In the genomic region with DNA sequence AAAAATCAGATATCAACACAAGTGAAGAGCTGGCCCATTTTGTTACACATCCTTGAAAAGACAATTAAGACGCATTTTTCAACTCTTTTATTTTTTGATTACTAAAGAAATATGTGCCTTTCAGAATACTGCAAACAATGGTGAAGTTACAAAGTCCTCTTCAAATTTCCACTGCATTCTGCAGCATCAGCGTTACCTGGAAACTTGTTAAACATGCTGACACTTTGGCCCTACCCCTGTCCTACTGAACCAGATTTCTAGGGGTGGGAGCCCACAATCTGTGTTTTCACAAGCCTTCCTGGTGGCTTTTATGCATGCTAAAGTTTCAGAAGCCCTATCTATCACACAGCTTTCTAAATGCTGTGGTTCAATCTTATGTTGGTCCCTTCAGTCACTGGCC, we compare ENCODE assay signal across 18 cellular contexts. TPM values are rescaled to one million over a fixed set of nuclear protein-coding genes. Genes with fewer than 3 reads are reported as not detected.
DNase-seq lines count a peak whose midpoint lies in the region; ATAC-seq, FAIRE-seq and TF ChIP-seq lines count a peak whose summit lies in the region.
"Had no signal": no experiment of that assay in that cellular context is flagged by ENCODE, and none has a peak within 500 bp of the region (broad histone marks: within the 10 kb centered on the region; RNA-seq: fewer than 3 reads in every experiment).

No MANE protein-coding gene starts in this region.

- H3K27me3 ChIP-seq in HepG2 (ENCODE audit: control insufficient read depth in 1 of 2, insufficient read depth in 2 of 2, low read length in 2 of 2) (no peaks in the 10 kb centered on the region), gastrocnemius medialis (no peaks in the 10 kb centered on the region)
- H3K27me3 ChIP-seq: BLaER1 had no signal

- peak overlapping the region; percentile 84 for H3K27ac Mint-ChIP-seq in progenitor cell of endocrine pancreas
- H3K27ac Mint-ChIP-seq in activated T-helper 2 cell treated with anti-CD3 and anti-CD28 coated beads, Interferon-gamma antibody, Interleukin-2, Interleukin-4, amounts not matched to agents 10 μg/mL and 5 μg/mL and 100 μg/mL, durations not matched to agents 14 hours and 24 hours and 36 hours = no peak overlapping the region
- H3K27ac Mint-ChIP-seq: CD8-positive, alpha-beta memory T cell had no signal

- H3K27ac ChIP-seq in HepG2 (ENCODE audit: extremely low read length, insufficient read depth, low read length) = peak overlapping the region; percentile 72
- no peak overlapping the region for H3K27ac ChIP-seq in gastrocnemius medialis
- H3K27ac ChIP-seq: 22Rv1, BLaER1, GM23248 had no signal

- peak overlapping the region; percentile 10; the same call in 1 of the 2 replicates for H3K4me2 ChIP-seq in HepG2 (ENCODE audit: low read depth, low read length)
- H3K4me2 ChIP-seq: BLaER1 had no signal

- peaks cover 58% of the 10 kb centered on the region for H3K4me1 ChIP-seq in HepG2 (ENCODE audit: insufficient read depth, low read length)
- H3K4me1 ChIP-seq in gastrocnemius medialis = peaks cover 0 to 3% of the 10 kb centered on the region in 2 donors
- H3K4me1 ChIP-seq: BLaER1, Caco-2 had no signal

- peaks cover 5 to 11% of the 10 kb centered on the region in 2 experiments; a peak in 4 of 5 replicates for H3K36me3 ChIP-seq in HepG2 (replicated peaks in 1 of 2; ENCODE audit: control insufficient read depth in 1 of 2, insufficient read depth in 2 of 2, low read length in 2 of 2)
- no peaks in the 10 kb centered on the region for H3K36me3 ChIP-seq in gastrocnemius medialis
- H3K36me3 ChIP-seq: BLaER1 had no signal

- no peaks in the 10 kb centered on the region for H3K27me3 Mint-ChIP-seq in progenitor cell of endocrine pancreas
- H3K27me3 Mint-ChIP-seq in activated T-helper 2 cell treated with anti-CD3 and anti-CD28 coated beads, Interferon-gamma antibody, Interleukin-2, Interleukin-4, amounts not matched to agents 10 μg/mL and 5 μg/mL and 100 μg/mL, durations not matched to agents 14 hours and 24 hours and 36 hours (ENCODE audit: low read depth) = peaks cover 16% of the 10 kb centered on the region

- H3K4me3 Mint-ChIP-seq in progenitor cell of endocrine pancreas (ENCODE audit: low read depth) = no peak overlapping the region
- no peak overlapping the region for H3K4me3 Mint-ChIP-seq in activated T-helper 2 cell treated with anti-CD3 and anti-CD28 coated beads, Interferon-gamma antibody, Interleukin-2, Interleukin-4, amounts not matched to agents 10 μg/mL and 5 μg/mL and 100 μg/mL, durations not matched to agents 14 hours and 24 hours and 36 hours (ENCODE audit: low read depth)
- H3K4me3 Mint-ChIP-seq: CD8-positive, alpha-beta memory T cell had no signal

- POLR2A ChIA-PET in HepG2 (lab: Yijun Ruan, JAX) = interaction anchor here (1.0 to 2.9 kb wide), 5 partner anchors 9 to 18 kb away, joined by 3 to 27 read pairs (median 12); a partner anchor contains a TSS

- no peak for TF ChIP-seq CTCF in HepG2 (CRISPR knock-in tag; IDR thresholded peaks at IDR 0.05)
- TF ChIP-seq CTCF in progenitor cell of endocrine pancreas (IDR thresholded peaks at IDR 0.05; ENCODE audit: unreplicated experiment) = no peak
- TF ChIP-seq CTCF in gastrocnemius medialis (IDR thresholded peaks at IDR 0.05 in 4 of 5, conservative IDR thresholded peaks at IDR 0.05 in 1 of 5) = no peak

- no peak for FAIRE-seq in HepG2 (lab: Jason Lieb, UNC)
- FAIRE-seq: H54, HTR-8/SVneo had no signal

- ATAC-seq in HepG2 (peak; percentile 86), gastrocnemius medialis (no peak)
- ATAC-seq: HCT116 had no signal

- peaks cover 7% of the 10 kb centered on the region for H3K4me1 Mint-ChIP-seq in progenitor cell of endocrine pancreas (ENCODE audit: low read depth)
- H3K4me1 Mint-ChIP-seq in activated T-helper 2 cell treated with anti-CD3 and anti-CD28 coated beads, Interferon-gamma antibody, Interleukin-2, Interleukin-4, amounts not matched to agents 10 μg/mL and 5 μg/mL and 100 μg/mL, durations not matched to agents 14 hours and 24 hours and 36 hours (ENCODE audit: low read depth) = no peaks in the 10 kb centered on the region
- H3K4me1 Mint-ChIP-seq: CD8-positive, alpha-beta memory T cell had no signal

- in situ Hi-C loops in HepG2 (cut with HindIII; ENCODE audit: extremely low pct_ligation_motif_present, low pct_unique_long_range_greater_than_20kb) = no loop called here
- in situ Hi-C loops in gastrocnemius medialis (cut with MboI; ENCODE audit: low sequenced_read_pairs in 4 of 4) = loop anchor here in 1 of 4 donors (25.0 kb wide), 1 partner anchor 146 kb away; no protein-coding TSS in a partner anchor

- no peak overlapping the region for H3K9ac ChIP-seq in HepG2 (ENCODE audit: insufficient read depth, low read depth, low read length)
- H3K9ac ChIP-seq: BLaER1, GM23248 had no signal

- no peak for TF ChIP-seq RAD21 in HepG2 (CRISPR knock-in tag; IDR thresholded peaks at IDR 0.05)

- H3K9me3 Mint-ChIP-seq in progenitor cell of endocrine pancreas (ENCODE audit: low read depth) = peaks cover 16% of the 10 kb centered on the region
- H3K9me3 Mint-ChIP-seq in activated T-helper 2 cell treated with anti-CD3 and anti-CD28 coated beads, Interferon-gamma antibody, Interleukin-2, Interleukin-4, amounts not matched to agents 10 μg/mL and 5 μg/mL and 100 μg/mL, durations not matched to agents 14 hours and 24 hours and 36 hours = no peaks in the 10 kb centered on the region

- DNase-seq in activated CD8-positive, alpha-beta memory T cell treated with anti-CD3 and anti-CD28 coated beads for 24 hours = peak; percentile 19
- no peak for DNase-seq in activated CD8-positive, alpha-beta memory T cell treated with anti-CD3 and anti-CD28 coated beads, Interleukin-2, amount 50 U/mL, for 4 hours
- DNase-seq in HepG2 (ENCODE audit: low spot score) = peak; percentile 71
- DNase-seq in progenitor cell of endocrine pancreas (ENCODE audit: low spot score, unreplicated experiment) = no peak
- no peak for DNase-seq in gastrocnemius medialis
- DNase-seq in NCI-H446 (lab: John Stamatoyannopoulos, UW) = no peak
- DNase-seq in activated T-helper 2 cell treated with anti-CD3 and anti-CD28 coated beads, Interferon-gamma antibody, Interleukin-2, Interleukin-4, amounts not matched to agents 10 μg/mL and 5 μg/mL and 100 μg/mL, durations not matched to agents 14 hours and 24 hours and 36 hours (ENCODE audit: low spot score) = no peak
- DNase-seq: AML-193; CD8-positive, alpha-beta memory T cell; DMS53; GF-D8; GM23248 had no signal

- H3K9me3 ChIP-seq in HepG2 (ENCODE audit: low read length) (no peaks in the 10 kb centered on the region), gastrocnemius medialis (no peaks in the 10 kb centered on the region)

- BruUV-seq in HepG2 (replicated peaks; lab: Mats Ljungman, UMichigan) = no TSS peak

- TF ChIP-seq EP300 in HepG2 (IDR thresholded peaks at IDR 0.05; ENCODE audit: low read depth in 2 of 2, low read length in 2 of 2) (peak in 1 of 2 experiments; percentile 33; a peak in 2 of 4 replicates), HepG2 (CRISPR knock-in tag; IDR thresholded peaks at IDR 0.05; ENCODE audit: borderline replicate concordance) (no peak)

- H3K4me3 ChIP-seq in HepG2 (replicated peaks in 1 of 3; ENCODE audit: insufficient read depth in 1 of 3, low read depth in 2 of 3, low read length in 3 of 3) (no peak overlapping the region), gastrocnemius medialis (no peak overlapping the region)
- H3K4me3 ChIP-seq: BLaER1, GM23248 had no signal

- no peaks in the 10 kb centered on the region for H4K20me1 ChIP-seq in HepG2 (ENCODE audit: insufficient read depth, low read length)
- H4K20me1 ChIP-seq: BLaER1 had no signal

- 16% methylated on average over 2 of the region's 2 CpGs for WGBS in HepG2 (ENCODE audit: low lambda C conversion rate)

- no peak overlapping the region for H2AFZ ChIP-seq in HepG2 (ENCODE audit: low read length)
- H2AFZ ChIP-seq: GM23248 had no signal

- CTCF ChIA-PET in HepG2 (lab: Yijun Ruan, JAX; ENCODE audit: low intra/inter-chr PET ratio, low total read pairs) = no interaction called here

- no peak for TF ChIP-seq POLR2A in HepG2 (IDR thresholded peaks at IDR 0.05; ENCODE audit: insufficient read depth in 1 of 2, low read depth in 2 of 2, low read length in 2 of 2)
- no peak for TF ChIP-seq POLR2A in gastrocnemius medialis (IDR thresholded peaks at IDR 0.05)

- intact Hi-C loops in HepG2 (cut with micrococcal nuclease; ENCODE audit: unreplicated experiment) (no loop called here), gastrocnemius medialis (cut with DNase I; ENCODE audit: low total_unique reads) (no loop called here)
- intact Hi-C loops in activated T-helper 2 cell treated with anti-CD3 and anti-CD28 coated beads, Interferon-gamma antibody, Interleukin-2, Interleukin-4, amounts not matched to agents 10 μg/mL and 5 μg/mL and 100 μg/mL, durations not matched to agents 14 hours and 24 hours and 36 hours (cut with micrococcal nuclease) = no loop called here

- H3K79me2 ChIP-seq in HepG2 (ENCODE audit: insufficient read depth, low read length) = peaks cover 8% of the 10 kb centered on the region

- no peaks in the 10 kb centered on the region for H3K36me3 Mint-ChIP-seq in progenitor cell of endocrine pancreas (ENCODE audit: insufficient read depth)
- H3K36me3 Mint-ChIP-seq in activated T-helper 2 cell treated with anti-CD3 and anti-CD28 coated beads, Interferon-gamma antibody, Interleukin-2, Interleukin-4, amounts not matched to agents 10 μg/mL and 5 μg/mL and 100 μg/mL, durations not matched to agents 14 hours and 24 hours and 36 hours (ENCODE audit: low read depth) = no peaks in the 10 kb centered on the region

RNA-seq across cellular contexts. Expression of a gene that starts 4.5 kb away (rescaled TPM):
- 1.1 and 1.3 TPM in 2 replicates for total RNA-seq in HepG2 (2016; rRNA removed; fragmentation: Illumina TruSeq; extraction: Trizol)
- 0.18 and 0.61 TPM in 2 replicates for total RNA-seq in HepG2 (2016; cell fraction: cytosol; rRNA removed; fragmentation: Illumina TruSeq; extraction: Trizol; ENCODE audit: low read depth)
- 0.06 and 1.2 TPM in 2 replicates for total RNA-seq in HepG2 (2016; cell fraction: insoluble cytoplasmic fraction; rRNA removed; fragmentation: Illumina TruSeq; extraction: Trizol)
- 0.14 and 0.49 TPM in 2 replicates for total RNA-seq in HepG2 (2016; cell fraction: membrane; rRNA removed; fragmentation: Illumina TruSeq; extraction: Trizol)
- 0.99 and 1.9 TPM in 2 replicates for total RNA-seq in HepG2 (2016; cell fraction: nucleus; rRNA removed; fragmentation: Illumina TruSeq; extraction: Trizol)
- 0.86 and 1.7 TPM in 2 replicates for polyA plus RNA-seq in HepG2 (2011; rRNA removed)
- polyA plus RNA-seq in HepG2 (2011; cell fraction: cytosol; rRNA removed) = 0.12 and 0.14 TPM in 2 replicates
- polyA plus RNA-seq in HepG2 (2011; cell fraction: nucleus; rRNA removed) = 3.6 and 3.7 TPM in 2 replicates
- 0.76 and 1.3 TPM in 2 replicates for polyA plus RNA-seq in HepG2 (2012)
- 0.41 and 0.44 TPM in 2 replicates for polyA plus RNA-seq in HepG2 (2016; cell fraction: cytosol; fragmentation: Illumina TruSeq; extraction: Trizol; ENCODE audit: low read depth)
- 0.74 TPM in 1 of 2 replicates, not detected in the other for polyA plus RNA-seq in HepG2 (2016; cell fraction: insoluble cytoplasmic fraction; fragmentation: Illumina TruSeq; extraction: Trizol; ENCODE audit: low read depth)
- 0.05 TPM in 1 of 2 replicates, not detected in the other for polyA plus RNA-seq in HepG2 (2016; cell fraction: membrane; fragmentation: Illumina TruSeq; extraction: Trizol; ENCODE audit: low read depth)
- polyA plus RNA-seq in HepG2 (2016; cell fraction: nucleus; fragmentation: Illumina TruSeq; extraction: Trizol; ENCODE audit: insufficient read depth, low read depth) = 1.6 and 4.2 TPM in 2 replicates
- 2.0 TPM in 1 of 2 replicates, not detected in the other for polyA minus RNA-seq in HepG2 (2011; rRNA and poly(A)+ RNA removed; ENCODE audit: low replicate concordance)
- polyA minus RNA-seq in HepG2 (2011; cell fraction: cytosol; rRNA and poly(A)+ RNA removed) = not detected in 2 replicates
- 4.8 and 5.7 TPM in 2 replicates for polyA minus RNA-seq in HepG2 (2011; cell fraction: nucleus; rRNA and poly(A)+ RNA removed)
- not detected in 2 replicates for total RNA-seq in progenitor cell of endocrine pancreas
- total RNA-seq in gastrocnemius medialis = 10 to 100 TPM in 2 of 4 donors, 1 to 10 TPM in 2; 4.9 to 25.9 (median 12.1) TPM
- total RNA-seq in activated T-helper 2 cell treated with anti-CD3 and anti-CD28 coated beads, Interferon-gamma antibody, Interleukin-2, Interleukin-4, amounts not matched to agents 10 μg/mL and 5 μg/mL and 100 μg/mL, durations not matched to agents 14 hours and 24 hours and 36 hours = not detected in 2 replicates
- total RNA-seq: Caco-2; CD8-positive, alpha-beta memory T cell; GM23248 had no signal
- polyA plus RNA-seq: CD8-positive, alpha-beta memory T cell; GM23248 had no signal

RNA-seq across cellular contexts. Expression of a gene that starts 9.8 kb away (rescaled TPM):
- total RNA-seq in HepG2 (2016; rRNA removed; fragmentation: Illumina TruSeq; extraction: Trizol) = 0.51 and 2.0 TPM in 2 replicates
- total RNA-seq in HepG2 (2016; cell fraction: cytosol; rRNA removed; fragmentation: Illumina TruSeq; extraction: Trizol; ENCODE audit: low read depth) = 0.62 and 0.91 TPM in 2 replicates
- 0.71 and 2.3 TPM in 2 replicates for total RNA-seq in HepG2 (2016; cell fraction: insoluble cytoplasmic fraction; rRNA removed; fragmentation: Illumina TruSeq; extraction: Trizol)
- total RNA-seq in HepG2 (2016; cell fraction: membrane; rRNA removed; fragmentation: Illumina TruSeq; extraction: Trizol) = 0.55 and 0.83 TPM in 2 replicates
- 1.7 and 2.2 TPM in 2 replicates for total RNA-seq in HepG2 (2016; cell fraction: nucleus; rRNA removed; fragmentation: Illumina TruSeq; extraction: Trizol)
- polyA plus RNA-seq in HepG2 (2011; rRNA removed) = 14.7 and 17.7 TPM in 2 replicates
- polyA plus RNA-seq in HepG2 (2011; cell fraction: cytosol; rRNA removed) = 17.4 and 19.0 TPM in 2 replicates
- 6.6 and 8.9 TPM in 2 replicates for polyA plus RNA-seq in HepG2 (2011; cell fraction: nucleus; rRNA removed)
- 7.1 and 20.8 TPM in 2 replicates for polyA plus RNA-seq in HepG2 (2012)
- polyA plus RNA-seq in HepG2 (2016; cell fraction: cytosol; fragmentation: Illumina TruSeq; extraction: Trizol; ENCODE audit: low read depth) = 0.47 and 0.55 TPM in 2 replicates
- 0.69 and 1.0 TPM in 2 replicates for polyA plus RNA-seq in HepG2 (2016; cell fraction: insoluble cytoplasmic fraction; fragmentation: Illumina TruSeq; extraction: Trizol; ENCODE audit: low read depth)
- 0.35 and 0.84 TPM in 2 replicates for polyA plus RNA-seq in HepG2 (2016; cell fraction: membrane; fragmentation: Illumina TruSeq; extraction: Trizol; ENCODE audit: low read depth)
- 2.5 and 2.7 TPM in 2 replicates for polyA plus RNA-seq in HepG2 (2016; cell fraction: nucleus; fragmentation: Illumina TruSeq; extraction: Trizol; ENCODE audit: insufficient read depth, low read depth)
- 11.6 TPM in 1 of 2 replicates, not detected in the other for polyA minus RNA-seq in HepG2 (2011; rRNA and poly(A)+ RNA removed; ENCODE audit: low replicate concordance)
- polyA minus RNA-seq in HepG2 (2011; cell fraction: cytosol; rRNA and poly(A)+ RNA removed) = 6.2 and 9.4 TPM in 2 replicates
- 7.7 and 11.8 TPM in 2 replicates for polyA minus RNA-seq in HepG2 (2011; cell fraction: nucleus; rRNA and poly(A)+ RNA removed)
- total RNA-seq in progenitor cell of endocrine pancreas = not detected in 2 replicates
- under 1 TPM in 1 of 4 donors, not detected in 3; 0.33 TPM for total RNA-seq in gastrocnemius medialis
- total RNA-seq in activated T-helper 2 cell treated with anti-CD3 and anti-CD28 coated beads, Interferon-gamma antibody, Interleukin-2, Interleukin-4, amounts not matched to agents 10 μg/mL and 5 μg/mL and 100 μg/mL, durations not matched to agents 14 hours and 24 hours and 36 hours = not detected in 2 replicates
- total RNA-seq: Caco-2; CD8-positive, alpha-beta memory T cell; GM23248 had no signal
- polyA plus RNA-seq: CD8-positive, alpha-beta memory T cell; GM23248 had no signal

RNA-seq across cellular contexts. Expression of a gene that starts 10.3 kb away (rescaled TPM):
- 23.2 and 29.2 TPM in 2 replicates for total RNA-seq in HepG2 (2016; rRNA removed; fragmentation: Illumina TruSeq; extraction: Trizol)
- 7.6 and 9.4 TPM in 2 replicates for total RNA-seq in HepG2 (2016; cell fraction: cytosol; rRNA removed; fragmentation: Illumina TruSeq; extraction: Trizol; ENCODE audit: low read depth)
- 24.0 and 25.7 TPM in 2 replicates for total RNA-seq in HepG2 (2016; cell fraction: insoluble cytoplasmic fraction; rRNA removed; fragmentation: Illumina TruSeq; extraction: Trizol)
- 17.3 and 18.4 TPM in 2 replicates for total RNA-seq in HepG2 (2016; cell fraction: membrane; rRNA removed; fragmentation: Illumina TruSeq; extraction: Trizol)
- 24.4 and 27.1 TPM in 2 replicates for total RNA-seq in HepG2 (2016; cell fraction: nucleus; rRNA removed; fragmentation: Illumina TruSeq; extraction: Trizol)
- polyA plus RNA-seq in HepG2 (2011; rRNA removed) = 37.4 and 45.9 TPM in 2 replicates
- 32.9 and 35.1 TPM in 2 replicates for polyA plus RNA-seq in HepG2 (2011; cell fraction: cytosol; rRNA removed)
- polyA plus RNA-seq in HepG2 (2011; cell fraction: nucleus; rRNA removed) = 37.4 and 37.8 TPM in 2 replicates
- 29.0 and 46.2 TPM in 2 replicates for polyA plus RNA-seq in HepG2 (2012)
- polyA plus RNA-seq in HepG2 (2016; cell fraction: cytosol; fragmentation: Illumina TruSeq; extraction: Trizol; ENCODE audit: low read depth) = 7.2 and 10.7 TPM in 2 replicates
- 25.9 and 27.3 TPM in 2 replicates for polyA plus RNA-seq in HepG2 (2016; cell fraction: insoluble cytoplasmic fraction; fragmentation: Illumina TruSeq; extraction: Trizol; ENCODE audit: low read depth)
- 16.6 and 18.1 TPM in 2 replicates for polyA plus RNA-seq in HepG2 (2016; cell fraction: membrane; fragmentation: Illumina TruSeq; extraction: Trizol; ENCODE audit: low read depth)
- 30.3 and 34.8 TPM in 2 replicates for polyA plus RNA-seq in HepG2 (2016; cell fraction: nucleus; fragmentation: Illumina TruSeq; extraction: Trizol; ENCODE audit: insufficient read depth, low read depth)
- 24.4 TPM in 1 of 2 replicates, not detected in the other for polyA minus RNA-seq in HepG2 (2011; rRNA and poly(A)+ RNA removed; ENCODE audit: low replicate concordance)
- 8.7 and 9.6 TPM in 2 replicates for polyA minus RNA-seq in HepG2 (2011; cell fraction: cytosol; rRNA and poly(A)+ RNA removed)
- 36.2 and 45.1 TPM in 2 replicates for polyA minus RNA-seq in HepG2 (2011; cell fraction: nucleus; rRNA and poly(A)+ RNA removed)
- 0.29 TPM in 1 of 2 replicates, not detected in the other for total RNA-seq in progenitor cell of endocrine pancreas
- total RNA-seq in gastrocnemius medialis = not detected
- total RNA-seq in activated T-helper 2 cell treated with anti-CD3 and anti-CD28 coated beads, Interferon-gamma antibody, Interleukin-2, Interleukin-4, amounts not matched to agents 10 μg/mL and 5 μg/mL and 100 μg/mL, durations not matched to agents 14 hours and 24 hours and 36 hours = not detected in 2 replicates
- total RNA-seq: CD8-positive, alpha-beta memory T cell; GM23248 had no signal
- polyA plus RNA-seq: CD8-positive, alpha-beta memory T cell; GM23248 had no signal

RNA-seq across cellular contexts. Expression of a gene that starts 26.7 kb away (rescaled TPM):
- not detected in 2 replicates for total RNA-seq in HepG2 (2016; rRNA removed; fragmentation: Illumina TruSeq; extraction: Trizol)
- total RNA-seq in HepG2 (2016; cell fraction: cytosol; rRNA removed; fragmentation: Illumina TruSeq; extraction: Trizol; ENCODE audit: low read depth) = not detected in 2 replicates
- total RNA-seq in HepG2 (2016; cell fraction: insoluble cytoplasmic fraction; rRNA removed; fragmentation: Illumina TruSeq; extraction: Trizol) = not detected in 2 replicates
- total RNA-seq in HepG2 (2016; cell fraction: membrane; rRNA removed; fragmentation: Illumina TruSeq; extraction: Trizol) = not detected in 2 replicates
- total RNA-seq in HepG2 (2016; cell fraction: nucleus; rRNA removed; fragmentation: Illumina TruSeq; extraction: Trizol) = not detected in 2 replicates
- not detected in 2 replicates for polyA plus RNA-seq in HepG2 (2011; rRNA removed)
- not detected in 2 replicates for polyA plus RNA-seq in HepG2 (2011; cell fraction: cytosol; rRNA removed)
- not detected in 2 replicates for polyA plus RNA-seq in HepG2 (2011; cell fraction: nucleus; rRNA removed)
- polyA plus RNA-seq in HepG2 (2012) = 0.76 TPM in 1 of 2 replicates, not detected in the other
- polyA plus RNA-seq in HepG2 (2016; cell fraction: cytosol; fragmentation: Illumina TruSeq; extraction: Trizol; ENCODE audit: low read depth) = not detected in 2 replicates
- not detected in 2 replicates for polyA plus RNA-seq in HepG2 (2016; cell fraction: insoluble cytoplasmic fraction; fragmentation: Illumina TruSeq; extraction: Trizol; ENCODE audit: low read depth)
- not detected in 2 replicates for polyA plus RNA-seq in HepG2 (2016; cell fraction: membrane; fragmentation: Illumina TruSeq; extraction: Trizol; ENCODE audit: low read depth)
- not detected in 2 replicates for polyA plus RNA-seq in HepG2 (2016; cell fraction: nucleus; fragmentation: Illumina TruSeq; extraction: Trizol; ENCODE audit: insufficient read depth, low read depth)
- not detected in 2 replicates for polyA minus RNA-seq in HepG2 (2011; rRNA and poly(A)+ RNA removed; ENCODE audit: low replicate concordance)
- polyA minus RNA-seq in HepG2 (2011; cell fraction: cytosol; rRNA and poly(A)+ RNA removed) = not detected in 2 replicates
- polyA minus RNA-seq in HepG2 (2011; cell fraction: nucleus; rRNA and poly(A)+ RNA removed) = not detected in 2 replicates
- total RNA-seq in progenitor cell of endocrine pancreas = not detected in 2 replicates
- not detected for total RNA-seq in gastrocnemius medialis
- not detected in 2 replicates for total RNA-seq in activated T-helper 2 cell treated with anti-CD3 and anti-CD28 coated beads, Interferon-gamma antibody, Interleukin-2, Interleukin-4, amounts not matched to agents 10 μg/mL and 5 μg/mL and 100 μg/mL, durations not matched to agents 14 hours and 24 hours and 36 hours
- total RNA-seq: Caco-2, GM23248 had no signal
- polyA plus RNA-seq: CD8-positive, alpha-beta memory T cell; GM23248 had no signal

RNA-seq across cellular contexts. Expression of a gene that starts 47.6 kb away (rescaled TPM):
- total RNA-seq in HepG2 (2016; rRNA removed; fragmentation: Illumina TruSeq; extraction: Trizol) (not detected in 2 replicates), progenitor cell of endocrine pancreas (not detected in 2 replicates), gastrocnemius medialis (not detected)
- not detected in 2 replicates for total RNA-seq in HepG2 (2016; cell fraction: cytosol; rRNA removed; fragmentation: Illumina TruSeq; extraction: Trizol; ENCODE audit: low read depth)
- total RNA-seq in HepG2 (2016; cell fraction: insoluble cytoplasmic fraction; rRNA removed; fragmentation: Illumina TruSeq; extraction: Trizol) = not detected in 2 replicates
- not detected in 2 replicates for total RNA-seq in HepG2 (2016; cell fraction: membrane; rRNA removed; fragmentation: Illumina TruSeq; extraction: Trizol)
- not detected in 2 replicates for total RNA-seq in HepG2 (2016; cell fraction: nucleus; rRNA removed; fragmentation: Illumina TruSeq; extraction: Trizol)
- not detected in 2 replicates for polyA plus RNA-seq in HepG2 (2011; rRNA removed)
- not detected in 2 replicates for polyA plus RNA-seq in HepG2 (2011; cell fraction: cytosol; rRNA removed)
- not detected in 2 replicates for polyA plus RNA-seq in HepG2 (2011; cell fraction: nucleus; rRNA removed)
- not detected in 2 replicates for polyA plus RNA-seq in HepG2 (2012)
- not detected in 2 replicates for polyA plus RNA-seq in HepG2 (2016; cell fraction: cytosol; fragmentation: Illumina TruSeq; extraction: Trizol; ENCODE audit: low read depth)
- not detected in 2 replicates for polyA plus RNA-seq in HepG2 (2016; cell fraction: insoluble cytoplasmic fraction; fragmentation: Illumina TruSeq; extraction: Trizol; ENCODE audit: low read depth)
- not detected in 2 replicates for polyA plus RNA-seq in HepG2 (2016; cell fraction: membrane; fragmentation: Illumina TruSeq; extraction: Trizol; ENCODE audit: low read depth)
- polyA plus RNA-seq in HepG2 (2016; cell fraction: nucleus; fragmentation: Illumina TruSeq; extraction: Trizol; ENCODE audit: insufficient read depth, low read depth) = not detected in 2 replicates
- not detected in 2 replicates for polyA minus RNA-seq in HepG2 (2011; rRNA and poly(A)+ RNA removed; ENCODE audit: low replicate concordance)
- polyA minus RNA-seq in HepG2 (2011; cell fraction: cytosol; rRNA and poly(A)+ RNA removed) = not detected in 2 replicates
- not detected in 2 replicates for polyA minus RNA-seq in HepG2 (2011; cell fraction: nucleus; rRNA and poly(A)+ RNA removed)
- total RNA-seq in activated T-helper 2 cell treated with anti-CD3 and anti-CD28 coated beads, Interferon-gamma antibody, Interleukin-2, Interleukin-4, amounts not matched to agents 10 μg/mL and 5 μg/mL and 100 μg/mL, durations not matched to agents 14 hours and 24 hours and 36 hours = not detected in 2 replicates
- total RNA-seq: Caco-2; CD8-positive, alpha-beta memory T cell; GM23248 had no signal
- polyA plus RNA-seq: CD8-positive, alpha-beta memory T cell; GM23248 had no signal

Comparison
In these comparisons a context has a peak if more than half of its experiments do, and no peak if none do; other contexts are left out.
1. DNase-seq: peak in activated CD8-positive, alpha-beta memory T cell treated with anti-CD3 and anti-CD28 coated beads for 24 hours (single experiment) and HepG2 (single experiment); none in activated CD8-positive, alpha-beta memory T cell treated with anti-CD3 and anti-CD28 coated beads, Interleukin-2, amount 50 U/mL, for 4 hours (single experiment), progenitor cell of endocrine pancreas (single experiment), gastrocnemius medialis (0 of 2), NCI-H446 (0 of 2) and activated T-helper 2 cell treated with anti-CD3 and anti-CD28 coated beads, Interferon-gamma antibody, Interleukin-2, Interleukin-4, amounts not matched to agents 10 μg/mL and 5 μg/mL and 100 μg/mL, durations not matched to agents 14 hours and 24 hours and 36 hours (single experiment).